ENCODE assay signal across 38 cellular contexts in genomic region chr11:129544691-129545090, GRCh38.
"Had no signal": no experiment of that assay in that cellular context is flagged by ENCODE, and none has a peak within 500 bp of the region (broad histone marks: within the 10 kb centered on the region; RNA-seq: fewer than 3 reads in every experiment).

No MANE protein-coding gene starts in this region.

- H3K4me3 ChIP-seq: adrenal gland, ascending aorta, body of pancreas, breast epithelium, cardiac muscle cell had no signal

- ATAC-seq: activated naive CD4-positive, alpha-beta T cell treated with anti-CD3 and anti-CD28 coated beads, Interleukin-2, amount 50 U/mL, for 72 hours; activated naive CD8-positive, alpha-beta T cell treated with anti-CD3 and anti-CD28 coated beads, Interleukin-2, amount 50 U/mL, for 24 hours; activated T-cell treated with anti-CD3 and anti-CD28 coated beads, Interleukin-2, amount 50 U/mL, for 4 hours; activated T-cell treated with anti-CD3 and anti-CD28 coated beads, Interleukin-2, amount 50 U/mL, for 72 hours; activated T-helper 17 cell treated with anti-CD3 and anti-CD28 coated beads, Interleukin-2, amount 50 U/mL, for 72 hours; body of pancreas had no signal

- H3K27ac ChIP-seq: adrenal gland, ascending aorta, body of pancreas, brain microvascular endothelial cell, breast epithelium, cardiac muscle cell had no signal

- H3K27me3 ChIP-seq: adrenal gland, ascending aorta, body of pancreas, brain microvascular endothelial cell, breast epithelium, cardiac muscle cell had no signal

- H3K4me3 Mint-ChIP-seq: activated naive CD4-positive, alpha-beta T cell treated with anti-CD3 and anti-CD28 coated beads for 36 hours; activated naive CD4-positive, alpha-beta T cell treated with anti-CD3 and anti-CD28 coated beads, Interleukin-2, amount 10 ng/mL, durations not matched to agents 7 days and 5 days; activated naive CD4-positive, alpha-beta T cell treated with anti-CD3 and anti-CD28 coated beads, Interleukin-2, amount 50 U/mL, for 24 hours; activated naive CD8-positive, alpha-beta T cell; activated naive CD8-positive, alpha-beta T cell treated with anti-CD3 and anti-CD28 coated beads for 36 hours; activated naive CD8-positive, alpha-beta T cell treated with anti-CD3 and anti-CD28 coated beads, Interleukin-2, amount 10 ng/mL, durations not matched to agents 7 days and 5 days; activated naive CD8-positive, alpha-beta T cell treated with anti-CD3 and anti-CD28 coated beads, Interleukin-2, amount 50 U/mL, for 24 hours; activated T-cell treated with anti-CD3 and anti-CD28 coated beads, Interleukin-2, amount 50 U/mL, for 24 hours; activated T-cell treated with anti-CD3 and anti-CD28 coated beads, Interleukin-2, amount 50 U/mL, for 4 hours; activated T-cell treated with anti-CD3 and anti-CD28 coated beads, Interleukin-2, amount 50 U/mL, for 72 hours; activated T-helper 1 cell treated with anti-CD3 and anti-CD28 coated beads, Interleukin-12 subunit alpha, Interleukin-12 subunit beta, Interleukin-2, Interleukin-4 antibody, amounts not matched to agents 30 ng/mL and 10 ng/mL and 1 ng/mL, durations not matched to agents 14 hours and 24 hours and 36 hours; activated T-helper 17 cell treated with anti-CD3 and anti-CD28 coated beads, Interleukin-2, amount 50 U/mL, for 72 hours; brain; central memory CD8-positive, alpha-beta T cell had no signal

- H3K4me1 Mint-ChIP-seq: activated naive CD4-positive, alpha-beta T cell treated with anti-CD3 and anti-CD28 coated beads, Interleukin-2, amount 10 ng/mL, durations not matched to agents 7 days and 5 days; activated naive CD4-positive, alpha-beta T cell treated with anti-CD3 and anti-CD28 coated beads, Interleukin-2, amount 50 U/mL, for 24 hours; activated naive CD8-positive, alpha-beta T cell treated with anti-CD3 and anti-CD28 coated beads for 36 hours; activated naive CD8-positive, alpha-beta T cell treated with anti-CD3 and anti-CD28 coated beads, Interleukin-2, amount 10 ng/mL, durations not matched to agents 7 days and 5 days; activated naive CD8-positive, alpha-beta T cell treated with anti-CD3 and anti-CD28 coated beads, Interleukin-2, amount 50 U/mL, for 24 hours; activated T-helper 17 cell treated with anti-CD3 and anti-CD28 coated beads, Interleukin-2, amount 50 U/mL, for 72 hours; brain; central memory CD8-positive, alpha-beta T cell had no signal

- H3K9me3 ChIP-seq: adrenal gland, ascending aorta, body of pancreas had no signal

- H3K27me3 Mint-ChIP-seq: activated naive CD4-positive, alpha-beta T cell treated with anti-CD3 and anti-CD28 coated beads, Interleukin-2, amount 10 ng/mL, durations not matched to agents 7 days and 5 days; activated naive CD8-positive, alpha-beta T cell treated with anti-CD3 and anti-CD28 coated beads, Interleukin-2, amount 10 ng/mL, durations not matched to agents 7 days and 5 days; central memory CD8-positive, alpha-beta T cell had no signal

- DNase-seq: activated effector memory CD4-positive, alpha-beta T cell treated with anti-CD3 and anti-CD28 coated beads, Interleukin-2, amount 50 U/mL, for 16 hours; activated effector memory CD4-positive, alpha-beta T cell treated with Interleukin-2 at 50 U/mL for 16 hours; activated gamma-delta T cell; activated gamma-delta T cell treated with Interleukin-2 at 50 U/mL for 16 hours; activated naive CD4-positive, alpha-beta T cell; activated naive CD4-positive, alpha-beta T cell treated with anti-CD3 and anti-CD28 coated beads for 36 hours; activated naive CD4-positive, alpha-beta T cell treated with anti-CD3 and anti-CD28 coated beads, Interleukin-2, amount 10 ng/mL, durations not matched to agents 7 days and 5 days; activated naive CD4-positive, alpha-beta T cell treated with anti-CD3 and anti-CD28 coated beads, Interleukin-2, amount 50 U/mL, for 16 hours; activated naive CD4-positive, alpha-beta T cell treated with Interleukin-2 at 50 U/mL for 16 hours; activated naive CD8-positive, alpha-beta T cell treated with anti-CD3 and anti-CD28 coated beads for 36 hours; activated naive CD8-positive, alpha-beta T cell treated with anti-CD3 and anti-CD28 coated beads, Interleukin-2, amount 10 ng/mL, durations not matched to agents 7 days and 5 days; activated naive CD8-positive, alpha-beta T cell treated with anti-CD3 and anti-CD28 coated beads, Interleukin-2, amount 50 U/mL, for 24 hours; activated T-cell treated with anti-CD3 and anti-CD28 coated beads, Interleukin-2, amount 50 U/mL, for 1 hour; activated T-cell treated with anti-CD3 and anti-CD28 coated beads, Interleukin-2, amount 50 U/mL, for 24 hours; activated T-cell treated with anti-CD3 and anti-CD28 coated beads, Interleukin-2, amount 50 U/mL, for 4 hours; activated T-cell treated with anti-CD3 and anti-CD28 coated beads, Interleukin-2, amount 50 U/mL, for 48 hours; activated T-cell treated with anti-CD3 and anti-CD28 coated beads, Interleukin-2, amount 50 U/mL, for 72 hours; adrenal gland; amniotic stem cell; amygdala; anterior cingulate cortex; aorta; body of pancreas; brain microvascular endothelial cell; caudate nucleus; central memory CD4-positive, alpha-beta T cell; cerebellar nuclear complex had no signal

- H3K36me3 ChIP-seq: adrenal gland, ascending aorta, brain microvascular endothelial cell, breast epithelium, cardiac muscle cell had no signal

- H3K27ac Mint-ChIP-seq: activated naive CD4-positive, alpha-beta T cell treated with anti-CD3 and anti-CD28 coated beads for 36 hours; activated naive CD4-positive, alpha-beta T cell treated with anti-CD3 and anti-CD28 coated beads, Interleukin-2, amount 10 ng/mL, durations not matched to agents 7 days and 5 days; activated naive CD4-positive, alpha-beta T cell treated with anti-CD3 and anti-CD28 coated beads, Interleukin-2, amount 50 U/mL, for 24 hours; activated naive CD4-positive, alpha-beta T cell treated with anti-CD3 and anti-CD28 coated beads, Interleukin-2, amount 50 U/mL, for 72 hours; activated naive CD8-positive, alpha-beta T cell; activated naive CD8-positive, alpha-beta T cell treated with anti-CD3 and anti-CD28 coated beads for 36 hours; activated naive CD8-positive, alpha-beta T cell treated with anti-CD3 and anti-CD28 coated beads, Interleukin-2, amount 10 ng/mL, durations not matched to agents 7 days and 5 days; activated naive CD8-positive, alpha-beta T cell treated with anti-CD3 and anti-CD28 coated beads, Interleukin-2, amount 50 U/mL, for 24 hours; activated T-cell treated with anti-CD3 and anti-CD28 coated beads, Interleukin-2, amount 50 U/mL, for 24 hours; activated T-cell treated with anti-CD3 and anti-CD28 coated beads, Interleukin-2, amount 50 U/mL, for 72 hours; activated T-helper 1 cell treated with anti-CD3 and anti-CD28 coated beads, Interleukin-12 subunit alpha, Interleukin-12 subunit beta, Interleukin-2, Interleukin-4 antibody, amounts not matched to agents 30 ng/mL and 10 ng/mL and 1 ng/mL, durations not matched to agents 14 hours and 24 hours and 36 hours; activated T-helper 17 cell treated with anti-CD3 and anti-CD28 coated beads, Interleukin-2, amount 50 U/mL, for 72 hours; activated T-helper 2 cell treated with anti-CD3 and anti-CD28 coated beads, Interferon-gamma antibody, Interleukin-2, Interleukin-4, amounts not matched to agents 10 μg/mL and 5 μg/mL and 100 μg/mL, durations not matched to agents 14 hours and 24 hours and 36 hours; brain had no signal

- H3K4me1 ChIP-seq: adrenal gland, ascending aorta, body of pancreas, breast epithelium had no signal

- H3K36me3 Mint-ChIP-seq: activated naive CD4-positive, alpha-beta T cell treated with anti-CD3 and anti-CD28 coated beads, Interleukin-2, amount 10 ng/mL, durations not matched to agents 7 days and 5 days; activated naive CD8-positive, alpha-beta T cell; activated naive CD8-positive, alpha-beta T cell treated with anti-CD3 and anti-CD28 coated beads for 36 hours; activated naive CD8-positive, alpha-beta T cell treated with anti-CD3 and anti-CD28 coated beads, Interleukin-2, amount 10 ng/mL, durations not matched to agents 7 days and 5 days; brain had no signal
